ENCODE assay signal across 25 cellular contexts in genomic region chr3:60746690-60747416, GRCh38.
DNase-seq lines count a peak whose midpoint lies in the region; ATAC-seq and TF ChIP-seq lines count a peak whose summit lies in the region.
"Had no signal": no experiment of that assay in that cellular context is flagged by ENCODE, and none has a peak within 500 bp of the region (broad histone marks: within the 10 kb centered on the region; RNA-seq: fewer than 3 reads in every experiment).

No MANE protein-coding gene starts in this region.

- H3K27me3 Mint-ChIP-seq in osteocyte (ENCODE audit: unreplicated experiment) (peaks cover 2% of the 10 kb centered on the region), T-helper 17 cell (no peaks in the 10 kb centered on the region)
- H3K27me3 Mint-ChIP-seq: activated CD4-positive, alpha-beta T cell treated with anti-CD3 and anti-CD28 coated beads, Interleukin-2, amount 10 ng/mL, durations not matched to agents 7 days and 5 days; central memory CD8-positive, alpha-beta T cell had no signal

- no peaks in the 10 kb centered on the region for H3K9me2 ChIP-seq in GM23248 (ENCODE audit: insufficient read depth)

- 76 to 83% methylated on average over 3 of the region's 3 CpGs for WGBS in GM23248 (ENCODE audit: low coverage in 1 of 2, low lambda C conversion rate in 2 of 2, missing lambda C conversion rate in 2 of 2), 2 experiments

- in situ Hi-C loops in GM23248 (cut with MboI), result no loop called here

- no peaks in the 10 kb centered on the region for H3K79me2 ChIP-seq in GM23248 (ENCODE audit: insufficient read depth)

- H3K36me3 Mint-ChIP-seq in osteocyte (ENCODE audit: unreplicated experiment) (peaks cover 7% of the 10 kb centered on the region), T-helper 17 cell (ENCODE audit: low read depth) (no peaks in the 10 kb centered on the region)
- H3K36me3 Mint-ChIP-seq: natural killer cell treated with Interleukin-12 subunit alpha and Interleukin-12 subunit beta and Interleukin-15 and Interleukin-18, amount 100 ng/mL, for 72 hours had no signal

- peaks cover 12% of the 10 kb centered on the region for H3K9me3 Mint-ChIP-seq in osteocyte (ENCODE audit: unreplicated experiment)
- H3K9me3 Mint-ChIP-seq: central memory CD8-positive, alpha-beta T cell; natural killer cell treated with Interleukin-12 subunit alpha and Interleukin-12 subunit beta and Interleukin-15 and Interleukin-18, amount 100 ng/mL, for 72 hours had no signal

- no peak for ATAC-seq in GM21381 (IDR thresholded peaks at IDR 0.05; ENCODE audit: unreplicated experiment)
- ATAC-seq in T-helper 17 cell, result no peak
- ATAC-seq: natural killer cell treated with Interleukin-12 subunit alpha and Interleukin-12 subunit beta and Interleukin-15 and Interleukin-18, amount 100 ng/mL, for 72 hours; right cardiac atrium; stimulated activated naive CD8-positive, alpha-beta T cell treated with anti-CD3 and anti-CD28 coated beads, Interleukin-15, Interleukin-2, amounts not matched to agents 100 U/mL and 50 U/mL, for 24 hours had no signal

- H3K4me2 ChIP-seq in GM23248 (ENCODE audit: unreplicated experiment), result peak overlapping the region; percentile 14

- H3K4me3 ChIP-seq in GM23248, result no peak overlapping the region
- no peak overlapping the region for H3K4me3 ChIP-seq in choroid plexus epithelial cell (ENCODE audit: low read depth, low read length)
- H3K4me3 ChIP-seq: pancreas had no signal

- H3K9ac ChIP-seq in GM23248, result no peak overlapping the region

- H3K27ac Mint-ChIP-seq in osteocyte (ENCODE audit: unreplicated experiment) (peak overlapping the region; percentile 20), T-helper 17 cell (no peak overlapping the region)
- H3K27ac Mint-ChIP-seq: activated CD4-positive, alpha-beta T cell treated with anti-CD3 and anti-CD28 coated beads, Interleukin-2, amount 10 ng/mL, durations not matched to agents 7 days and 5 days; activated naive CD4-positive, alpha-beta T cell treated with anti-CD3 and anti-CD28 coated beads for 36 hours had no signal

- H3K27ac ChIP-seq in GM23248, result no peak overlapping the region
- H3K27ac ChIP-seq: epithelial cell of prostate had no signal

- peaks cover 22% of the 10 kb centered on the region for H3K4me1 ChIP-seq in GM23248 (ENCODE audit: insufficient read depth)
- H3K4me1 ChIP-seq: pancreas had no signal

- peak; percentile 43 for DNase-seq in GM23248
- DNase-seq in OCI-M1 (lab: John Stamatoyannopoulos, UW), result peak; percentile 24
- peak; percentile 26 for DNase-seq in choroid plexus epithelial cell (ENCODE audit: low read depth)
- no peak for DNase-seq in osteocyte (ENCODE audit: extremely low spot score, unreplicated experiment)
- no peak for DNase-seq in T-helper 17 cell
- no peak for DNase-seq in NCI-H345 (lab: John Stamatoyannopoulos, UW)
- DNase-seq: activated CD4-positive, alpha-beta T cell treated with anti-CD3 and anti-CD28 coated beads, Interleukin-2, amount 10 ng/mL, durations not matched to agents 7 days and 5 days; activated naive CD4-positive, alpha-beta T cell treated with anti-CD3 and anti-CD28 coated beads for 36 hours; amygdala; EL; hippocampal formation; NCI-H146; NCI-H524; NK-92 treated with Interleukin-12 subunit alpha and Interleukin-12 subunit beta, amount 100 ng/mL, for 24 hours; right cardiac atrium; RPMI8226; stimulated activated CD4-positive, alpha-beta T cell treated with anti-CD3 and anti-CD28 coated beads, Interleukin-12 subunit alpha, Interleukin-12 subunit beta, amount 100 ng/mL, for 4 hours; stimulated activated CD4-positive, alpha-beta T cell treated with anti-CD3 and anti-CD28 coated beads, Interleukin-4, amount 100 ng/mL, for 4 hours; stimulated activated naive CD8-positive, alpha-beta T cell treated with anti-CD3 and anti-CD28 coated beads, Interleukin-15, Interleukin-2, amounts not matched to agents 100 U/mL and 50 U/mL, for 24 hours had no signal

- H3K4me1 Mint-ChIP-seq in osteocyte (ENCODE audit: unreplicated experiment), result peaks cover 30% of the 10 kb centered on the region
- no peaks in the 10 kb centered on the region for H3K4me1 Mint-ChIP-seq in T-helper 17 cell
- H3K4me1 Mint-ChIP-seq: activated CD4-positive, alpha-beta T cell treated with anti-CD3 and anti-CD28 coated beads, Interleukin-2, amount 10 ng/mL, durations not matched to agents 7 days and 5 days; central memory CD8-positive, alpha-beta T cell had no signal

- TF ChIP-seq CTCF in choroid plexus epithelial cell (conservative IDR thresholded peaks at IDR 0.05; ENCODE audit: low read depth, low read length) (no peak), osteocyte (IDR thresholded peaks at IDR 0.05) (no peak)

- H3K9me3 ChIP-seq in GM23248 (ENCODE audit: low read depth), result no peaks in the 10 kb centered on the region
- no peaks in the 10 kb centered on the region for H3K9me3 ChIP-seq in T-helper 17 cell (ENCODE audit: control insufficient read depth, low read length, poor library complexity, severe bottlenecking)
- H3K9me3 ChIP-seq: pancreas had no signal

- 0 out of 2 replicates have a peak, but pooled peaks cover 14% of the 10 kb centered on the region for H3F3A ChIP-seq in GM23248 (ENCODE audit: insufficient read depth)

- no peak overlapping the region for H3K4me3 Mint-ChIP-seq in osteocyte (ENCODE audit: unreplicated experiment)
- H3K4me3 Mint-ChIP-seq in T-helper 17 cell, result no peak overlapping the region
- H3K4me3 Mint-ChIP-seq: activated CD4-positive, alpha-beta T cell treated with anti-CD3 and anti-CD28 coated beads, Interleukin-2, amount 10 ng/mL, durations not matched to agents 7 days and 5 days; activated naive CD4-positive, alpha-beta T cell treated with anti-CD3 and anti-CD28 coated beads for 36 hours; CD14-positive monocyte; central memory CD8-positive, alpha-beta T cell; natural killer cell treated with Interleukin-12 subunit alpha and Interleukin-12 subunit beta and Interleukin-15 and Interleukin-18, amount 100 ng/mL, for 72 hours had no signal

- no peaks in the 10 kb centered on the region for H4K20me1 ChIP-seq in GM23248 (ENCODE audit: insufficient read depth)

- H2AFZ ChIP-seq in GM23248, result no peak overlapping the region

- no peaks in the 10 kb centered on the region for H3K27me3 ChIP-seq in GM23248 (replicated peaks; ENCODE audit: insufficient read depth)
- H3K27me3 ChIP-seq: pancreas had no signal

- H3K36me3 ChIP-seq in GM23248 (ENCODE audit: low read depth), result no peaks in the 10 kb centered on the region
- H3K36me3 ChIP-seq: pancreas had no signal

Comparison
In these comparisons a context has a peak if more than half of its experiments do, and no peak if none do; other contexts are left out.
1. DNase-seq: peak in GM23248 (single experiment), OCI-M1 (single experiment) and choroid plexus epithelial cell (single experiment); none in osteocyte (single experiment), T-helper 17 cell (0 of 3) and NCI-H345 (single experiment).